ENCODE assay signal across 16 cellular contexts in the genomic region with DNA sequence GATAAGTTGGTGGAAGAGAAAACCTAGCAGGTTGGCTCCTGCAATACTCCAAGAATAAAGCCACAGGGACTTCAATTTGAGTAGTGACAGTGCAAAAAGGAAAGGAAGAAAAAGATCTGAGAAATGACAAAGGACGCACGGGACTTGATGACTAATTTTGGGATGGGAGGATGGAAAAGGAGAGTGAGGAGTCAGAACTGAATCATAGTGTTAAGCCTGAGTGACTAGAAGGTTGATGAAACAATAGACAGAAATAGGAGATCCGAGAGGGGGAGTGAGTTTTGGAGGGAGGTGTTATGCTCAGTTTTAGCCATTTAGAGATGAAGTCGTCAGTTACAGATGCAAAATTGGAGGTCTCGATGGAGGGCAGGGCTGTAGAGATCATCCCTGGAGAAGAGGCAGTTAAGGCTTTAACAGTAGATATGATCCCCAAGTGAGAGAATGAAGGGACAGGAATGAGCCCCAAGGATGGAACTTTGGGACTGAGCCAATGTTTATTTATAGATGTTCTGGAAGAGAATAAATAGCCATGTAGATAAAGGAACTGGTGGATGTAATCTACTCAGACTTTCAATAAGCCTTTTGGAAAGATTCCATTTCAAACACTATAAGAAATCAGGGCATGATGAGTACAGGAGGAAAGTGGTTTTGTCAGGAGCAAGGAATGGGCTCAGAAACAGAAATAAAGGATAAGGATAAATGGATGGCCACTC.
DNase-seq lines count a peak whose midpoint lies in the region; ATAC-seq, FAIRE-seq and TF ChIP-seq lines count a peak whose summit lies in the region.
"Had no signal": no experiment of that assay in that cellular context is flagged by ENCODE, and none has a peak within 500 bp of the region (broad histone marks: within the 10 kb centered on the region; RNA-seq: fewer than 3 reads in every experiment).

No MANE protein-coding gene starts in this region.

- H3K27me3 ChIP-seq in MG63 (no peaks in the 10 kb centered on the region), bronchial epithelial cell (ENCODE audit: control insufficient read depth, insufficient read depth, low read length) (no peaks in the 10 kb centered on the region), left ventricle myocardium inferior (ENCODE audit: low read depth) (no peaks in the 10 kb centered on the region), aorta (ENCODE audit: control insufficient read depth in 1 of 2, insufficient read depth in 2 of 2, low read length in 1 of 2) (peaks cover 0 to 2% of the 10 kb centered on the region in 2 donors)

- intact Hi-C loops in left ventricle myocardium inferior (cut with micrococcal nuclease), result loop anchor here (10.0 kb wide), 1 partner anchor 93 kb away; no protein-coding TSS in a partner anchor
- intact Hi-C loops in aorta (cut with DNase I), result no loop called here
- intact Hi-C loops in natural killer cell (cut with micrococcal nuclease), result no loop called here

- H3K27me3 Mint-ChIP-seq in natural killer cell (ENCODE audit: low read depth in 2 of 2), result peaks cover 24 to 42% of the 10 kb centered on the region in 2 donors

- in situ Hi-C loops in ACHN (cut with HindIII; ENCODE audit: low pct_ligation_motif_present, low pct_unique_long_range_greater_than_20kb, low sequenced_read_pairs), result no loop called here

- H3K4me1 ChIP-seq in left ventricle myocardium inferior, result peaks cover 23% of the 10 kb centered on the region
- H3K4me1 ChIP-seq in aorta (ENCODE audit: control insufficient read depth in 1 of 2, insufficient read depth in 2 of 2, low read length in 2 of 2), result no peaks in the 10 kb centered on the region
- H3K4me1 ChIP-seq: Caco-2 had no signal

- DNase-seq in ACHN (peak; percentile 1), MG63 (peak; percentile 35), bronchial epithelial cell (ENCODE audit: low read depth) (peak; percentile 91), left ventricle myocardium inferior (no peak), HTR-8/SVneo (ENCODE audit: insufficient read length, low spot score) (no peak), aorta (no peak), natural killer cell (no peak)
- DNase-seq: activated naive CD4-positive, alpha-beta T cell treated with anti-CD3 and anti-CD28 coated beads, Interleukin-2, amount 10 ng/mL, durations not matched to agents 7 days and 5 days; Caco-2; H7; NCI-H1092 treated with DMSO at 0.1 percent for 48 hours; NCI-H446 treated with DMSO at 0.1 percent for 48 hours; OCI-M1 had no signal

- H3K9me3 Mint-ChIP-seq in natural killer cell, result peaks cover 0 to 3% of the 10 kb centered on the region in 2 donors
- H3K9me3 Mint-ChIP-seq: activated naive CD4-positive, alpha-beta T cell treated with anti-CD3 and anti-CD28 coated beads, Interleukin-2, amount 10 ng/mL, durations not matched to agents 7 days and 5 days had no signal

- H3K27ac ChIP-seq in left ventricle myocardium inferior (replicated peaks), result peak overlapping the region; percentile 68
- H3K27ac ChIP-seq in aorta (ENCODE audit: low read depth in 1 of 2, low read length in 2 of 2), result no peak overlapping the region

- no peak overlapping the region for H3K27ac Mint-ChIP-seq in natural killer cell
- H3K27ac Mint-ChIP-seq: activated naive CD4-positive, alpha-beta T cell treated with anti-CD3 and anti-CD28 coated beads, Interleukin-2, amount 10 ng/mL, durations not matched to agents 7 days and 5 days; IgD-negative memory B cell had no signal

- H3K36me3 ChIP-seq in MG63 (no peaks in the 10 kb centered on the region), bronchial epithelial cell (ENCODE audit: control insufficient read depth, insufficient read depth, low read length) (no peaks in the 10 kb centered on the region), left ventricle myocardium inferior (no peaks in the 10 kb centered on the region), aorta (ENCODE audit: control insufficient read depth in 1 of 2, insufficient read depth in 2 of 2, low read length in 1 of 2) (no peaks in the 10 kb centered on the region)

- ATAC-seq in aorta (ENCODE audit: low FRiP score) (no peak), GM21515 (IDR thresholded peaks at IDR 0.05; ENCODE audit: unreplicated experiment) (no peak), natural killer cell (no peak)
- ATAC-seq: activated CD4-positive, CD25-positive, alpha-beta regulatory T cell treated with anti-CD3 and anti-CD28 coated beads, Interleukin-2, amount 50 U/mL, for 24 hours had no signal

- H3K9me3 ChIP-seq in MG63 (no peaks in the 10 kb centered on the region), left ventricle myocardium inferior (replicated peaks) (no peaks in the 10 kb centered on the region), aorta (ENCODE audit: control insufficient read depth, low read length) (no peaks in the 10 kb centered on the region)
- H3K9me3 ChIP-seq: Caco-2 had no signal

- H3K4me1 Mint-ChIP-seq in natural killer cell, result peaks cover 0 to 14% of the 10 kb centered on the region in 2 donors
- H3K4me1 Mint-ChIP-seq: activated naive CD4-positive, alpha-beta T cell treated with anti-CD3 and anti-CD28 coated beads, Interleukin-2, amount 10 ng/mL, durations not matched to agents 7 days and 5 days; IgD-negative memory B cell had no signal

- no peak overlapping the region for H3K4me3 ChIP-seq in MG63
- no peak overlapping the region for H3K4me3 ChIP-seq in bronchial epithelial cell (ENCODE audit: low read depth, low read length)
- no peak overlapping the region for H3K4me3 ChIP-seq in left ventricle myocardium inferior
- no peak overlapping the region for H3K4me3 ChIP-seq in aorta (ENCODE audit: low read length in 2 of 2)

- no peak overlapping the region for H3K4me3 Mint-ChIP-seq in natural killer cell
- H3K4me3 Mint-ChIP-seq: activated naive CD4-positive, alpha-beta T cell treated with anti-CD3 and anti-CD28 coated beads, Interleukin-2, amount 10 ng/mL, durations not matched to agents 7 days and 5 days; IgD-negative memory B cell had no signal

- FAIRE-seq in bronchial epithelial cell (lab: Jason Lieb, UNC) (peak; percentile 52), HTR-8/SVneo (lab: Jason Lieb, UNC) (no peak)

- TF ChIP-seq CTCF in bronchial epithelial cell (IDR thresholded peaks at IDR 0.05; ENCODE audit: insufficient read depth, low read length, severe bottlenecking) (no peak), left ventricle myocardium inferior (IDR thresholded peaks at IDR 0.05; ENCODE audit: borderline replicate concordance) (no peak), natural killer cell (IDR thresholded peaks at IDR 0.05) (no peak)

- H3K36me3 Mint-ChIP-seq in natural killer cell, result no peaks in the 10 kb centered on the region
- H3K36me3 Mint-ChIP-seq: activated naive CD4-positive, alpha-beta T cell treated with anti-CD3 and anti-CD28 coated beads, Interleukin-2, amount 10 ng/mL, durations not matched to agents 7 days and 5 days; IgD-negative memory B cell had no signal

- WGBS in aorta, 2 donors, result 68 to 70% methylated on average over 5 of the region's 5 CpGs

Comparison
In these comparisons a context has a peak if more than half of its experiments do, and no peak if none do; other contexts are left out.
1. DNase-seq: peak in ACHN (single experiment), MG63 (single experiment) and bronchial epithelial cell (single experiment); none in left ventricle myocardium inferior (single experiment), HTR-8/SVneo (single experiment), aorta (0 of 2) and natural killer cell (single experiment).